In the genomic region with DNA sequence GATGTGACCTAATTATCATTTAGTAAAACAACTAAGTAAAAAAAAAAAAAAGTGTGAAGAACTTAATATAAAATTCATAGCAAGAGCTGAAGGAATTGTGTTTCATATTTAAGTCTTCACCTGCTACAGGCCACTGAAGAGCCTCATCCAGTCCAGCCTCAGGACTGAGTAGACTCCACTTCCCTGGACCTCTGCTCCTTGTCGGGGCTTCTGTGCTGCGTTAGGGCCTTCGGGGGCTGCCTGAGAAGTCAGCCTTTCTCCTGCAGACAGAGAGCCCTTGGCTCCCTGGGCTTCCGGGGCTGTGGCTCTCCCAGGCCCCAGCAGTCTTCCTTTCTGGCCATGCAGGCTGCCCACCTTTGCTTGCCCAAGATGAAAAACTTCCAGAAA, we compare ENCODE assay signal across 12 cellular contexts.
DNase-seq lines count a peak whose midpoint lies in the region; ATAC-seq and TF ChIP-seq lines count a peak whose summit lies in the region.
"Had no signal": no experiment of that assay in that cellular context is flagged by ENCODE, and none has a peak within 500 bp of the region (broad histone marks: within the 10 kb centered on the region; RNA-seq: fewer than 3 reads in every experiment).

No MANE protein-coding gene starts in this region.

- H3K4me3 ChIP-seq in SJSA1 (no peak overlapping the region), psoas muscle (no peak overlapping the region)

- H3K36me3 ChIP-seq in SJSA1 (peaks cover 49% of the 10 kb centered on the region), psoas muscle (ENCODE audit: insufficient read depth in 1 of 2, low read depth in 1 of 2) (peaks cover 0 to 4% of the 10 kb centered on the region in 2 donors)

- ATAC-seq in foreskin keratinocyte = peak; percentile 42
- ATAC-seq in psoas muscle = no peak
- no peak for ATAC-seq in HG03432 (IDR thresholded peaks at IDR 0.05; ENCODE audit: unreplicated experiment)

- H3K4me1 ChIP-seq in SJSA1 (replicated peaks) (peaks cover 68% of the 10 kb centered on the region), foreskin keratinocyte (peaks cover 41% of the 10 kb centered on the region), psoas muscle (peaks cover 15% of the 10 kb centered on the region)

- H3K27me3 ChIP-seq in SJSA1 (replicated peaks) (no peaks in the 10 kb centered on the region), foreskin keratinocyte (no peaks in the 10 kb centered on the region), psoas muscle (ENCODE audit: insufficient read depth in 3 of 3, low read length in 2 of 3) (no peaks in the 10 kb centered on the region)

- peak; percentile 73 for DNase-seq in EL
- DNase-seq in SJSA1 (ENCODE audit: low read depth in 1 of 2, low spot score in 2 of 2) = peak; percentile 65 to 93
- no peak for DNase-seq in foreskin keratinocyte
- no peak for DNase-seq in psoas muscle
- DNase-seq in NCI-H1048 (lab: John Stamatoyannopoulos, UW) = no peak
- no peak for DNase-seq in AG08396 (ENCODE audit: low spot score)
- no peak for DNase-seq in cortex of kidney (lab: John Stamatoyannopoulos, UW)
- DNase-seq: erythroblast, hypothalamus, NCI-H187, SHP77 treated with DMSO at 0.1 percent for 48 hours had no signal

- no peak for TF ChIP-seq CTCF in foreskin keratinocyte (conservative IDR thresholded peaks at IDR 0.05)
- TF ChIP-seq CTCF in psoas muscle (IDR thresholded peaks at IDR 0.05) = no peak

- intact Hi-C loops in psoas muscle (cut with DNase I) = no loop called here

- 86 to 93% (median 88%) methylated on average over 4 of the region's 4 CpGs for WGBS in psoas muscle, 3 donors

- H3K27ac ChIP-seq in SJSA1 = peak overlapping the region; percentile 100
- peak overlapping the region; percentile 71 for H3K27ac ChIP-seq in foreskin keratinocyte
- H3K27ac ChIP-seq in psoas muscle = peak overlapping the region; percentile 71

- H3K9me3 ChIP-seq in SJSA1 (replicated peaks) = no peaks in the 10 kb centered on the region
- H3K9me3 ChIP-seq in psoas muscle = no peaks in the 10 kb centered on the region

Comparison
In these comparisons a context has a peak if more than half of its experiments do, and no peak if none do; other contexts are left out.
1. DNase-seq: peak in EL (single experiment) and SJSA1 (2 of 2); none in foreskin keratinocyte (0 of 2), psoas muscle (0 of 2), NCI-H1048 (single experiment), AG08396 (single experiment) and cortex of kidney (single experiment).
2. Peak in every context shown above with its lines, with median percentiles within 50 percentile points of each other: H3K27ac ChIP-seq.